23 cellular contexts compared by ENCODE assay signal in the genomic region with DNA sequence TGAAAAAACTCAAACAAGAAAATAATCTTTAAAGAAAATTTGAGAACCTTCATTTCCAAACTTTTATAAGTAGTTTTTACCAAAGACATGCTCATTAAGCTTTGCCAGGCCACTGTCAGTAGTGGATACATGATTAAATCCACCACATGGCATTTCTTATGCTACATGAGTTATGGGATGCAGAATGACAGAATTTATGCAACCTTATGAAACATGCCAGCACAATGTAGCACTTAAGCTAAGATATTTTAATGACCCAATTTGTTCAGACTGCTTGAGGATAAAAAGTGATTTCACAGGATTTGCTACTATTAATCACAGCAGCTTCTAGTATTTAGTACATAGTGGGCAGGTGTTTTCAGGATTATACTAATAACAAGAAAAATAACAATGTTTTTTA.
DNase-seq lines count a peak whose midpoint lies in the region; ATAC-seq and TF ChIP-seq lines count a peak whose summit lies in the region.
"Had no signal": no experiment of that assay in that cellular context is flagged by ENCODE, and none has a peak within 500 bp of the region (broad histone marks: within the 10 kb centered on the region; RNA-seq: fewer than 3 reads in every experiment).

No MANE protein-coding gene starts in this region.

- no peak overlapping the region for H3K4me3 ChIP-seq in retinal pigment epithelial cell (ENCODE audit: low read length)
- no peak overlapping the region for H3K4me3 ChIP-seq in PC-9
- H3K4me3 ChIP-seq: A549; BLaER1 treated with 17β-estradiol and CSF1 and Interleukin-3, amounts not matched to agents 10 nM and 100 nM; GM12878 had no signal

- H3K36me3 ChIP-seq in PC-9 (ENCODE audit: low read depth), result no peaks in the 10 kb centered on the region
- H3K36me3 ChIP-seq: BLaER1 treated with 17β-estradiol and CSF1 and Interleukin-3, amounts not matched to agents 10 nM and 100 nM had no signal

- H4K20me1 ChIP-seq in PC-9 (ENCODE audit: insufficient read depth), result no peaks in the 10 kb centered on the region
- H4K20me1 ChIP-seq: BLaER1 treated with 17β-estradiol and CSF1 and Interleukin-3, amounts not matched to agents 10 nM and 100 nM had no signal

- H3K79me2 ChIP-seq in PC-9 (ENCODE audit: low read depth), result no peaks in the 10 kb centered on the region

- BruUV-seq in Calu3 (replicated peaks; lab: Mats Ljungman, UMichigan), result no TSS peak
- BruUV-seq in PC-9 (replicated peaks; lab: Mats Ljungman, UMichigan), result no TSS peak

- intact Hi-C loops in Calu3 (cut with micrococcal nuclease; ENCODE audit: unreplicated experiment) (loop anchor here (5.0 to 10.0 kb wide), 6 partner anchors 32 to 1003 kb away; no protein-coding TSS in a partner anchor), sciatic nerve (cut with DNase I) (no loop called here), PC-9 (cut with micrococcal nuclease; ENCODE audit: unreplicated experiment) (loop anchor here (5.0 kb wide), 2 partner anchors 72 to 248 kb away; no protein-coding TSS in a partner anchor)

- peaks cover 37% of the 10 kb centered on the region for H3K4me1 ChIP-seq in PC-9 (replicated peaks; ENCODE audit: insufficient read depth)
- H3K4me1 ChIP-seq: Caco-2 had no signal

- CTCF ChIA-PET in Calu3 (lab: Charles Lee) (no interaction called here), PC-9 (lab: Charles Lee) (interaction anchor here (0.6 kb wide), 1 partner anchor 111 kb away, joined by 3 read pairs; no protein-coding TSS in a partner anchor)

- H3K9me3 ChIP-seq in PC-9 (ENCODE audit: insufficient read depth, low read depth), result 0 out of 2 replicates have a peak, but pooled peaks cover 4% of the 10 kb centered on the region
- H3K9me3 ChIP-seq: A549, Caco-2 had no signal

- H3K9me3 Mint-ChIP-seq in Calu3 (ENCODE audit: low read depth, unreplicated experiment), result peaks cover 3% of the 10 kb centered on the region
- H3K9me3 Mint-ChIP-seq: CD8-positive, alpha-beta T cell had no signal

- H3F3A ChIP-seq in PC-9 (ENCODE audit: insufficient read depth, low read depth), result no peaks in the 10 kb centered on the region; the same call in 1 of the 2 replicates

- ATAC-seq in esophagus mucosa (peak; percentile 79), HG02870 (IDR thresholded peaks at IDR 0.05; ENCODE audit: unreplicated experiment) (no peak), sciatic nerve (no peak)
- ATAC-seq: A549; CD8-positive, alpha-beta T cell; GM12878 had no signal

- H2AFZ ChIP-seq in PC-9, result no peak overlapping the region

- no peak overlapping the region for H3K27ac ChIP-seq in PC-9
- H3K27ac ChIP-seq: 22Rv1; A549; BLaER1 treated with 17β-estradiol and CSF1 and Interleukin-3, amounts not matched to agents 10 nM and 100 nM; C4-2B had no signal

- no peak overlapping the region for H3K4me2 ChIP-seq in PC-9
- H3K4me2 ChIP-seq: A549; BLaER1 treated with 17β-estradiol and CSF1 and Interleukin-3, amounts not matched to agents 10 nM and 100 nM had no signal

- H3K27me3 Mint-ChIP-seq in Calu3 (ENCODE audit: unreplicated experiment), result no peaks in the 10 kb centered on the region

- no peak for DNase-seq in Calu3
- peak; percentile 84 for DNase-seq in retinal pigment epithelial cell (ENCODE audit: low read depth)
- DNase-seq in sciatic nerve (ENCODE audit: low spot score), result no peak
- no peak for DNase-seq in PC-9
- DNase-seq: AML-193; Caco-2; CD4-positive, alpha-beta T cell; CD8-positive, alpha-beta T cell; DMS 273 treated with DMSO at 0.1 percent for 48 hours; DMS153; DMS53; DMS79; DND-41; EL; GDM1 had no signal

- H3K4me3 Mint-ChIP-seq in Calu3 (ENCODE audit: low read depth, unreplicated experiment), result peak overlapping the region; percentile 36
- H3K4me3 Mint-ChIP-seq: B cell; CD4-positive, alpha-beta T cell; CD8-positive, alpha-beta T cell had no signal

- no peak for TF ChIP-seq CTCF in Calu3 (IDR thresholded peaks at IDR 0.05; ENCODE audit: unreplicated experiment)
- no peak for TF ChIP-seq CTCF in retinal pigment epithelial cell (conservative IDR thresholded peaks at IDR 0.05; ENCODE audit: low read depth, low read length)
- TF ChIP-seq CTCF in PC-9 (conservative IDR thresholded peaks at IDR 0.05), result no peak

- H3K27ac Mint-ChIP-seq in Calu3 (ENCODE audit: unreplicated experiment), result peak overlapping the region; percentile 91
- H3K27ac Mint-ChIP-seq: B cell; CD4-positive, alpha-beta T cell; CD8-positive, alpha-beta T cell had no signal

- no peaks in the 10 kb centered on the region for H3K27me3 ChIP-seq in PC-9 (ENCODE audit: insufficient read depth, low read depth)
- H3K27me3 ChIP-seq: BLaER1 treated with 17β-estradiol and CSF1 and Interleukin-3, amounts not matched to agents 10 nM and 100 nM had no signal

- no peaks in the 10 kb centered on the region for H3K9me2 ChIP-seq in PC-9 (ENCODE audit: insufficient read depth)

- H3K36me3 Mint-ChIP-seq in Calu3 (ENCODE audit: insufficient read depth, unreplicated experiment), result peaks cover 14% of the 10 kb centered on the region
- H3K36me3 Mint-ChIP-seq: CD8-positive, alpha-beta T cell had no signal

- POLR2A ChIA-PET in PC-9 (lab: Charles Lee; ENCODE audit: unreplicated experiment), result no interaction called here

- H3K4me1 Mint-ChIP-seq in Calu3 (ENCODE audit: low read depth, unreplicated experiment), result peaks cover 43% of the 10 kb centered on the region
- H3K4me1 Mint-ChIP-seq: B cell had no signal
